1 cellular context compared by ENCODE assay signal in the genomic region with DNA sequence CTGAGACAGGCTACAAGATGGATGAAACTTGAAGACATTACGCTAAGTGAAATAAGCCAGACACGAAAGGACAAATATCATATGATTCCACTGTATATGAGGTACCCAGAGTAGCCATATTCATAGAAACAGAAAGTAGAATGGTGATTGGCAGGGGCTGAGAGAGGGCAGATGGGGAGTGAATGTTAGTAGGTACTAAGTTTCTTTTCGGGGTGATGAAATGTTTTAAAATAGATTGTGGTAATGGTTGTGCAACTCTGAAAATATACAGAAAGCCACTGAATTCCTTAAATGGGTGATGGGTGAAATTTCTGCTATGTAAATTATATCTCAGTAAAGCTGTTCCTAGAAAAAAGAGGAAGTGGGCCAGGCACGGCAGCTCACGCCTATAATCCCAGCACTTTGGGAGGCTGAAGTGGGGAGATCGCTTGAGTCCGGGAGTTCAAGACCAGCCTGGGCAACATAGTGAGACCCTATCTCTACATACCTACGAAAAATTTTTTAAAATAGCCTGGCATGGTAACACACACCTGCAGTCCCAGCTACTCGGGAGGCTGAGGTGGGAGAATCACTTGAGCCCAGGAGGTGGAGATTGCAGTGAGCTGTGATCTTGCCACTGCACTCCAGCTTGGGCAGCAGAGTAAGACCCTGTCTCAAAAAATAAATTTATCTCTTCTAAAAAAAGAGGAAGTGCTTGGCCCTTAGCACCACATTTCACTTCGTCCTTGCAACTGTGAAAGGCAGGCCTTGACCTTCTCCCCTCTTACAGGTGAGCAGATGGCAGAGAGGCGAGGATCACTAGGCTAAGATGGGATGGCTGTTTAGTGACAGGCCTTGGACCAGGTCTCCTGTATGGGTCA.
A peak's percentile ranks its signal among the peaks of the same experiment; 100 is the strongest.
TF ChIP-seq lines count a peak whose summit lies in the region.

No MANE protein-coding gene starts in this region.

TF ChIP-seq in K562, 482 proteins besides CTCF, POLR2A, EP300 and RAD21 (continued from another document):
- TF ChIP-seq ZNF318 (IDR thresholded peaks at IDR 0.05; ENCODE audit: borderline replicate concordance in 1 of 2, low read depth in 1 of 2) = peak in 1 of 2 experiments; percentile 82; a peak in 2 of 4 replicates
- TF ChIP-seq TCF7 (IDR thresholded peaks at IDR 0.05; ENCODE audit: borderline replicate concordance) = no peak
- TF ChIP-seq ZNF444 (CRISPR knock-in tag; IDR thresholded peaks at IDR 0.05) = no peak
- no peak for TF ChIP-seq ATF1 (CRISPR knock-in tag; IDR thresholded peaks at IDR 0.05)
- TF ChIP-seq ATF1 (tag; IDR thresholded peaks at IDR 0.05) = no peak
- TF ChIP-seq HMGN3 (IDR thresholded peaks at IDR 0.05; ENCODE audit: borderline replicate concordance, extremely low read depth, insufficient read length, low read depth, low read length) = no peak
- TF ChIP-seq E2F3 (CRISPR knock-in tag; IDR thresholded peaks at IDR 0.05) = no peak
- TF ChIP-seq MIER1 (IDR thresholded peaks at IDR 0.05; ENCODE audit: low read depth) = no peak
- TF ChIP-seq ZNF143 (CRISPR knock-in tag; IDR thresholded peaks at IDR 0.05) = no peak
- peak; percentile 46; the same call in 1 of the 2 replicates for TF ChIP-seq CXXC5 (CRISPR knock-in tag; IDR thresholded peaks at IDR 0.05)
- no peak for TF ChIP-seq JUND (IDR thresholded peaks at IDR 0.05; ENCODE audit: borderline replicate concordance, low read depth, low read length)
- no peak for TF ChIP-seq JUND (tag; IDR thresholded peaks at IDR 0.05; ENCODE audit: borderline replicate concordance, low read depth, low read length)
- TF ChIP-seq, protein P1, sequence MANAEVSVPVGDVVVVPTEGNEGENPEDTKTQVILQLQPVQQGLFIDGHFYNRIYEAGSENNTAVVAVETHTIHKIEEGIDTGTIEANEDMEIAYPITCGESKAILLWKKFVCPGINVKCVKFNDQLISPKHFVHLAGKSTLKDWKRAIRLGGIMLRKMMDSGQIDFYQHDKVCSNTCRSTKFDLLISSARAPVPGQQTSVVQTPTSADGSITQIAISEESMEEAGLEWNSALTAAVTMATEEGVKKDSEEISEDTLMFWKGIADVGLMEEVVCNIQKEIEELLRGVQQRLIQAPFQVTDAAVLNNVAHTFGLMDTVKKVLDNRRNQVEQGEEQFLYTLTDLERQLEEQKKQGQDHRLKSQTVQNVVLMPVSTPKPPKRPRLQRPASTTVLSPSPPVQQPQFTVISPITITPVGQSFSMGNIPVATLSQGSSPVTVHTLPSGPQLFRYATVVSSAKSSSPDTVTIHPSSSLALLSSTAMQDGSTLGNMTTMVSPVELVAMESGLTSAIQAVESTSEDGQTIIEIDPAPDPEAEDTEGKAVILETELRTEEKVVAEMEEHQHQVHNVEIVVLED (CRISPR knock-in tag; IDR thresholded peaks at IDR 0.05) = no peak
- no peak for TF ChIP-seq CBX2 (IDR thresholded peaks at IDR 0.05; ENCODE audit: insufficient read depth, low read length, poor library complexity, severe bottlenecking)
- TF ChIP-seq ZNF347 (CRISPR knock-in tag; IDR thresholded peaks at IDR 0.05; ENCODE audit: low read depth) = no peak
- no peak for TF ChIP-seq ZNF778 (CRISPR knock-in tag; IDR thresholded peaks at IDR 0.05)
- TF ChIP-seq ARHGAP35 (IDR thresholded peaks at IDR 0.05; ENCODE audit: partially characterized antibody) = no peak
- TF ChIP-seq JUN (IDR thresholded peaks at IDR 0.05; ENCODE audit: borderline replicate concordance, low read depth, low read length) = no peak
- no peak for TF ChIP-seq JUN (CRISPR knock-in tag; IDR thresholded peaks at IDR 0.05; ENCODE audit: borderline replicate concordance)
- no peak for TF ChIP-seq XRCC5 (IDR thresholded peaks at IDR 0.05; ENCODE audit: low read depth, low read length)
- TF ChIP-seq ZNF165 (CRISPR knock-in tag; IDR thresholded peaks at IDR 0.05; ENCODE audit: borderline replicate concordance) = no peak
- TF ChIP-seq, protein P2, sequence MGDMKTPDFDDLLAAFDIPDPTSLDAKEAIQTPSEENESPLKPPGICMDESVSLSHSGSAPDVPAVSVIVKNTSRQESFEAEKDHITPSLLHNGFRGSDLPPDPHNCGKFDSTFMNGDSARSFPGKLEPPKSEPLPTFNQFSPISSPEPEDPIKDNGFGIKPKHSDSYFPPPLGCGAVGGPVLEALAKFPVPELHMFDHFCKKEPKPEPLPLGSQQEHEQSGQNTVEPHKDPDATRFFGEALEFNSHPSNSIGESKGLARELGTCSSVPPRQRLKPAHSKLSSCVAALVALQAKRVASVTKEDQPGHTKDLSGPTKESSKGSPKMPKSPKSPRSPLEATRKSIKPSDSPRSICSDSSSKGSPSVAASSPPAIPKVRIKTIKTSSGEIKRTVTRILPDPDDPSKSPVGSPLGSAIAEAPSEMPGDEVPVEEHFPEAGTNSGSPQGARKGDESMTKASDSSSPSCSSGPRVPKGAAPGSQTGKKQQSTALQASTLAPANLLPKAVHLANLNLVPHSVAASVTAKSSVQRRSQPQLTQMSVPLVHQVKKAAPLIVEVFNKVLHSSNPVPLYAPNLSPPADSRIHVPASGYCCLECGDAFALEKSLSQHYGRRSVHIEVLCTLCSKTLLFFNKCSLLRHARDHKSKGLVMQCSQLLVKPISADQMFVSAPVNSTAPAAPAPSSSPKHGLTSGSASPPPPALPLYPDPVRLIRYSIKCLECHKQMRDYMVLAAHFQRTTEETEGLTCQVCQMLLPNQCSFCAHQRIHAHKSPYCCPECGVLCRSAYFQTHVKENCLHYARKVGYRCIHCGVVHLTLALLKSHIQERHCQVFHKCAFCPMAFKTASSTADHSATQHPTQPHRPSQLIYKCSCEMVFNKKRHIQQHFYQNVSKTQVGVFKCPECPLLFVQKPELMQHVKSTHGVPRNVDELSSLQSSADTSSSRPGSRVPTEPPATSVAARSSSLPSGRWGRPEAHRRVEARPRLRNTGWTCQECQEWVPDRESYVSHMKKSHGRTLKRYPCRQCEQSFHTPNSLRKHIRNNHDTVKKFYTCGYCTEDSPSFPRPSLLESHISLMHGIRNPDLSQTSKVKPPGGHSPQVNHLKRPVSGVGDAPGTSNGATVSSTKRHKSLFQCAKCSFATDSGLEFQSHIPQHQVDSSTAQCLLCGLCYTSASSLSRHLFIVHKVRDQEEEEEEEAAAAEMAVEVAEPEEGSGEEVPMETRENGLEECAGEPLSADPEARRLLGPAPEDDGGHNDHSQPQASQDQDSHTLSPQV (IDR thresholded peaks at IDR 0.05) = no peak
- no peak for TF ChIP-seq NFATC3 (IDR thresholded peaks at IDR 0.05)
- TF ChIP-seq, protein P3, sequence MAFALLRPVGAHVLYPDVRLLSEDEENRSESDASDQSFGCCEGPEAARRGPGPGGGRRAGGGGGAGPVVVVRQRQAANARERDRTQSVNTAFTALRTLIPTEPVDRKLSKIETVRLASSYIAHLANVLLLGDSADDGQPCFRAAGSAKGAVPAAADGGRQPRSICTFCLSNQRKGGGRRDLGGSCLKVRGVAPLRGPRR (CRISPR knock-in tag; IDR thresholded peaks at IDR 0.05) = no peak
